In the genomic region with DNA sequence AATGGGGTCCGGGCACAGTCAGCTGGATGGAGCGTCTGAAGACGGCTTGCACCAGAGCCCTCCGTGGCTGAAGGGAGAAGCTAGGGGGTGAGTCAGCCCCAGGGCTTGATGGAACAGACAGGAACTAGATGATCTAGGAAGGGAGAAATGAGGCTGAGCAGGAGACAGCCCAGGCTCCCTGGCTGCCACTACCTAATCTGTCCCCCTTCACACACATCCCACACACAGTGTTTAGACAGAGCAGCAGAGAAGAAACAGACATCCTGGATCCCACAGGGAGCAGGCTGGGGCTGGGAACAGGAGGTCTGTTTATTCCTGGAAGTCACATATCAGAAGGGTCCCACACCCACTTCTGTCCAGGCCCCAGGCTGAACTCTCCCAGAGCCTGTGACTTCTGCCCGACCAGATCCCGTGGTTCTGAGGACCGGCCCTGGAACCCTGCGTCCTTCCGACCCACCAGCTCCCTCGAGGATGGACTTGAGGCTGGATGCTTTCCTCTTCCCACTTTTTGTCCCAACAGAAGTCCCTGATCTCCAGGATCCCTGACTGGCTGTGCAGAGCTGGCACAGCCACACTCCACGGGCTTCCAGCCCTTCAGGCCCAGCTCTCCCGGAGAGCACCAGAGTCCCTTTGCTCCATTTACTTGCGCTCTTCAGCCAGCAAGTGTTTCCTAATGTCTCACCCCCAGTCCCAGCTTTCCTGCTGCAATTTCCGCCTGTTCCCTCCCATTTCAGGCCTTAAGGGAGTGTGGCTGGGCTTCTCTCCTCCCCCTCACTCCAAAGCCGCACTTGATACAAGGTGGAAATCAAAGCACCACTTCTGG, we compare ENCODE assay signal across 9 cellular contexts. TPM values are rescaled to one million over a fixed set of nuclear protein-coding genes. Genes with fewer than 3 reads are reported as not detected.
DNase-seq lines count a peak whose midpoint lies in the region; ATAC-seq and TF ChIP-seq lines count a peak whose summit lies in the region.
"Had no signal": no experiment of that assay in that cellular context is flagged by ENCODE, and none has a peak within 500 bp of the region (broad histone marks: within the 10 kb centered on the region; RNA-seq: fewer than 3 reads in every experiment).

No MANE protein-coding gene starts in this region.

- DNase-seq in HCEC 1CT = peak; percentile 81
- no peak for DNase-seq in activated naive CD8-positive, alpha-beta T cell treated with anti-CD3 and anti-CD28 coated beads for 36 hours
- peak; percentile 88 for DNase-seq in hepatic stellate cell (ENCODE audit: low spot score)
- no peak for DNase-seq in A673 (ENCODE audit: low spot score)

- peaks cover 16 to 26% (median 22%) of the 10 kb centered on the region in 3 donors for H3K36me3 ChIP-seq in skeletal muscle tissue (ENCODE audit: control insufficient read depth in 3 of 3, insufficient read depth in 3 of 3, low read length in 3 of 3)
- H3K36me3 ChIP-seq in A673 (ENCODE audit: insufficient read depth, low read length, poor library complexity, severe bottlenecking) = peaks cover 27% of the 10 kb centered on the region

- CTCF ChIA-PET in A673 (lab: Charles Lee) = no interaction called here

- H3K27me3 ChIP-seq in skeletal muscle tissue (ENCODE audit: control insufficient read depth in 3 of 3, insufficient read depth in 3 of 3, low read length in 3 of 3) (no peaks in the 10 kb centered on the region), A673 (replicated peaks; ENCODE audit: insufficient read depth, low read depth, low read length, poor library complexity) (no peaks in the 10 kb centered on the region)

- peaks cover 36% of the 10 kb centered on the region for H3K4me1 Mint-ChIP-seq in activated naive CD8-positive, alpha-beta T cell treated with anti-CD3 and anti-CD28 coated beads for 36 hours

- POLR2A ChIA-PET in A673 (lab: Charles Lee; ENCODE audit: low non-redundant PET) = interaction anchor here (0.6 kb wide), 1 partner anchor 12 kb away, joined by 3 read pairs; no protein-coding TSS in a partner anchor

- H3K9ac ChIP-seq in skeletal muscle tissue (ENCODE audit: low read depth in 1 of 3, low read length in 3 of 3) = peak overlapping the region; percentile 40 to 54 (median 43)

- BruUV-seq in A673 (replicated peaks; lab: Mats Ljungman, UMichigan) = no TSS peak

- no peak for TF ChIP-seq CTCF in A673 (conservative IDR thresholded peaks at IDR 0.05; ENCODE audit: low read depth, low read length)

- H3K27ac Mint-ChIP-seq in activated naive CD8-positive, alpha-beta T cell treated with anti-CD3 and anti-CD28 coated beads for 36 hours = peak overlapping the region; percentile 54

- H3K4me3 ChIP-seq in skeletal muscle tissue (ENCODE audit: low read length in 3 of 3) = peak overlapping the region in 1 of 3 donors; percentile 23
- no peak overlapping the region for H3K4me3 ChIP-seq in A673 (ENCODE audit: low read depth, low read length, poor library complexity, severe bottlenecking)

- no peak overlapping the region for H3K4me3 Mint-ChIP-seq in activated naive CD8-positive, alpha-beta T cell treated with anti-CD3 and anti-CD28 coated beads for 36 hours

- peaks cover 15% of the 10 kb centered on the region for H3K36me3 Mint-ChIP-seq in activated naive CD8-positive, alpha-beta T cell treated with anti-CD3 and anti-CD28 coated beads for 36 hours

- H3K27ac ChIP-seq in skeletal muscle tissue (ENCODE audit: low read depth, low read length) (peak overlapping the region; percentile 80), A673 (ENCODE audit: low read depth, low read length, poor library complexity, severe bottlenecking) (no peak overlapping the region)
- H3K27ac ChIP-seq: HL-60 had no signal

- peaks cover 22 to 61% (median 43%) of the 10 kb centered on the region in 3 donors for H3K4me1 ChIP-seq in skeletal muscle tissue (ENCODE audit: control insufficient read depth in 3 of 3, insufficient read depth in 3 of 3, low read length in 3 of 3)
- H3K4me1 ChIP-seq in A673 (ENCODE audit: insufficient read depth, low read length, poor library complexity, severe bottlenecking) = peaks cover 15% of the 10 kb centered on the region

- H3K9me3 ChIP-seq in skeletal muscle tissue (ENCODE audit: control insufficient read depth in 3 of 3, low read length in 3 of 3) (no peaks in the 10 kb centered on the region), A673 (ENCODE audit: low read depth, low read length, poor library complexity, severe bottlenecking) (no peaks in the 10 kb centered on the region)

- intact Hi-C loops in A673 (cut with micrococcal nuclease; ENCODE audit: unreplicated experiment) = no loop called here

- no peaks in the 10 kb centered on the region for H3K27me3 Mint-ChIP-seq in activated naive CD8-positive, alpha-beta T cell treated with anti-CD3 and anti-CD28 coated beads for 36 hours

- no peaks in the 10 kb centered on the region for H3K9me3 Mint-ChIP-seq in activated naive CD8-positive, alpha-beta T cell treated with anti-CD3 and anti-CD28 coated beads for 36 hours

- ATAC-seq in HG02571 (IDR thresholded peaks at IDR 0.05; ENCODE audit: unreplicated experiment) (no peak), GM21528 (IDR thresholded peaks at IDR 0.05; ENCODE audit: low FRiP score, unreplicated experiment) (no peak), HG02678 (IDR thresholded peaks at IDR 0.05; ENCODE audit: unreplicated experiment) (no peak)

RNA-seq across cellular contexts. Expression of gene GPBAR1, which starts 1.5 kb away (rescaled TPM):
- total RNA-seq in activated naive CD8-positive, alpha-beta T cell treated with anti-CD3 and anti-CD28 coated beads for 36 hours = under 1 TPM; 0.24 to 0.58 TPM
- 1.0 TPM for total RNA-seq in skeletal muscle tissue
- total RNA-seq in A673 (2021) = 0.30 and 0.46 TPM in 2 replicates

RNA-seq across cellular contexts. Expression of gene AAMP, which starts 10.6 kb away (rescaled TPM):
- 10 to 100 TPM; 94.6 to 97.7 TPM for total RNA-seq in activated naive CD8-positive, alpha-beta T cell treated with anti-CD3 and anti-CD28 coated beads for 36 hours
- total RNA-seq in skeletal muscle tissue (121 TPM), A673 (2021) (74.7 and 78.8 TPM in 2 replicates)

RNA-seq across cellular contexts. Expression of gene PNKD, which starts 11.0 kb away (rescaled TPM):
- total RNA-seq in activated naive CD8-positive, alpha-beta T cell treated with anti-CD3 and anti-CD28 coated beads for 36 hours = 10 to 100 TPM; 23.6 to 25.1 TPM
- total RNA-seq in skeletal muscle tissue = 39.1 TPM
- total RNA-seq in A673 (2021) = 36.7 and 44.9 TPM in 2 replicates

RNA-seq across cellular contexts. Expression of gene TMBIM1, which starts 33.0 kb away (rescaled TPM):
- total RNA-seq in activated naive CD8-positive, alpha-beta T cell treated with anti-CD3 and anti-CD28 coated beads for 36 hours = 10 to 100 TPM; 47.5 to 52.2 TPM
- total RNA-seq in skeletal muscle tissue (109 TPM), A673 (2021) (40.2 and 43.9 TPM in 2 replicates)

RNA-seq across cellular contexts. Expression of gene ARPC2, which starts 42.3 kb away (rescaled TPM):
- total RNA-seq in activated naive CD8-positive, alpha-beta T cell treated with anti-CD3 and anti-CD28 coated beads for 36 hours = 100 to 1,000 TPM; 562 to 566 TPM
- total RNA-seq in skeletal muscle tissue = 172 TPM
- 241 and 291 TPM in 2 replicates for total RNA-seq in A673 (2021)

Comparison
In these comparisons a context has a peak if more than half of its experiments do, and no peak if none do; other contexts are left out.
1. DNase-seq: peak in HCEC 1CT (single experiment) and hepatic stellate cell (single experiment); none in activated naive CD8-positive, alpha-beta T cell treated with anti-CD3 and anti-CD28 coated beads for 36 hours (single experiment) and A673 (single experiment).